ENCODE assay signal across 8 cellular contexts in the genomic region with DNA sequence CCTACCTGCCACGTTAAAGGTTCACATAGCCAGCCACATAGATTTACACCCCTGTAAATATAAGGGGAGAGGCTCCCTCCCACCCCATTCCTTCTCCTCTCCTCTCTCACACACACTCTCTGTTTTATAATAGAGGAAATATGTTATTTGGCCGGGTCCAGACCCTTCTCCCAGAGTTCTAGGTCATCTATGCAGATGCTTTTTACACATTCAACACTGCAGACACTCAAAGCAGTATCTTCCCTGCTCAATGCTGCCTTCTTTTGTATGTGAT. TPM values are rescaled to one million over a fixed set of nuclear protein-coding genes. Genes with fewer than 3 reads are reported as not detected.
DNase-seq lines count a peak whose midpoint lies in the region; ATAC-seq and TF ChIP-seq lines count a peak whose summit lies in the region.

No MANE protein-coding gene starts in this region.

- H3K36me3 ChIP-seq in adrenal gland (replicated peaks in 1 of 2) (no peaks in the 10 kb centered on the region), right lobe of liver (no peaks in the 10 kb centered on the region), upper lobe of right lung (no peaks in the 10 kb centered on the region)

- TF ChIP-seq CTCF in adrenal gland (IDR thresholded peaks at IDR 0.05), result no peak
- TF ChIP-seq CTCF in right lobe of liver (IDR thresholded peaks at IDR 0.05), result no peak
- no peak for TF ChIP-seq CTCF in upper lobe of right lung (IDR thresholded peaks at IDR 0.05)

- H3K27me3 Mint-ChIP-seq in activated naive CD4-positive, alpha-beta T cell treated with anti-CD3 and anti-CD28 coated beads, Interleukin-2, amount 10 ng/mL, durations not matched to agents 7 days and 5 days, result no peaks in the 10 kb centered on the region

- H3K9me3 ChIP-seq in adrenal gland (replicated peaks in 1 of 3) (no peaks in the 10 kb centered on the region), right lobe of liver (no peaks in the 10 kb centered on the region), upper lobe of right lung (no peaks in the 10 kb centered on the region)

- intact Hi-C loops in adrenal gland (cut with DNase I) (loop anchor here (10.0 kb wide), 1 partner anchor 110 kb away; a partner anchor contains a TSS), right lobe of liver (cut with DNase I) (no loop called here), upper lobe of right lung (cut with DNase I) (no loop called here)

- peaks cover 9 to 26% of the 10 kb centered on the region in 2 donors for H3K4me1 ChIP-seq in adrenal gland (replicated peaks in 1 of 2)
- H3K4me1 ChIP-seq in right lobe of liver, result peaks cover 0 to 9% (median 2%) of the 10 kb centered on the region in 4 donors
- peaks cover 13% of the 10 kb centered on the region for H3K4me1 ChIP-seq in upper lobe of right lung

- peak in 1 of 4 donors; percentile 2 for ATAC-seq in right lobe of liver
- ATAC-seq in upper lobe of right lung, result no peak
- no peak for ATAC-seq in HG03457 (IDR thresholded peaks at IDR 0.05; ENCODE audit: unreplicated experiment)
- ATAC-seq in HG02610 (IDR thresholded peaks at IDR 0.05; ENCODE audit: unreplicated experiment), result no peak

- CTCF ChIA-PET in activated naive CD4-positive, alpha-beta T cell treated with anti-CD3 and anti-CD28 coated beads, Interleukin-2, amount 10 ng/mL, durations not matched to agents 7 days and 5 days (lab: Charles Lee), result interaction anchor here (1.1 kb wide), 1 partner anchor 63 kb away, joined by 3 read pairs; no protein-coding TSS in a partner anchor

- peak overlapping the region in 2 of 4 donors; percentile 90 to 100 for H3K4me3 ChIP-seq in adrenal gland
- peak overlapping the region; percentile 83 to 87 (median 84) for H3K4me3 ChIP-seq in right lobe of liver
- peak overlapping the region; percentile 90 for H3K4me3 ChIP-seq in upper lobe of right lung

- peaks cover 41% of the 10 kb centered on the region for H3K4me1 Mint-ChIP-seq in activated naive CD4-positive, alpha-beta T cell treated with anti-CD3 and anti-CD28 coated beads, Interleukin-2, amount 10 ng/mL, durations not matched to agents 7 days and 5 days

- H3K36me3 Mint-ChIP-seq in activated naive CD4-positive, alpha-beta T cell treated with anti-CD3 and anti-CD28 coated beads, Interleukin-2, amount 10 ng/mL, durations not matched to agents 7 days and 5 days, result peaks cover 34% of the 10 kb centered on the region

- H3K27me3 ChIP-seq in adrenal gland (no peaks in the 10 kb centered on the region), right lobe of liver (no peaks in the 10 kb centered on the region), upper lobe of right lung (no peaks in the 10 kb centered on the region)

- H3K4me3 Mint-ChIP-seq in activated naive CD4-positive, alpha-beta T cell treated with anti-CD3 and anti-CD28 coated beads, Interleukin-2, amount 10 ng/mL, durations not matched to agents 7 days and 5 days, result peak overlapping the region; percentile 87

- peak overlapping the region; percentile 94 for H3K27ac Mint-ChIP-seq in activated naive CD4-positive, alpha-beta T cell treated with anti-CD3 and anti-CD28 coated beads, Interleukin-2, amount 10 ng/mL, durations not matched to agents 7 days and 5 days

- H3K27ac ChIP-seq in adrenal gland, result peak overlapping the region; percentile 42 to 100 (median 98)
- H3K27ac ChIP-seq in right lobe of liver, result peak overlapping the region; percentile 93 to 96 (median 94)
- peak overlapping the region; percentile 90 for H3K27ac ChIP-seq in upper lobe of right lung

- WGBS in adrenal gland, 4 donors, result 5 to 22% (median 13%) methylated on average over 2 of the region's 2 CpGs
- 6% methylated on average over 2 of the region's 2 CpGs for WGBS in right lobe of liver (ENCODE audit: insufficient coverage, low coverage, low lambda C conversion rate, missing lambda C conversion rate)

- TF ChIP-seq POLR2A in adrenal gland (IDR thresholded peaks at IDR 0.05), result no peak
- no peak for TF ChIP-seq POLR2A in right lobe of liver (IDR thresholded peaks at IDR 0.05)

- H3K9me3 Mint-ChIP-seq in activated naive CD4-positive, alpha-beta T cell treated with anti-CD3 and anti-CD28 coated beads, Interleukin-2, amount 10 ng/mL, durations not matched to agents 7 days and 5 days, result no peaks in the 10 kb centered on the region

- DNase-seq in activated naive CD4-positive, alpha-beta T cell treated with anti-CD3 and anti-CD28 coated beads, Interleukin-2, amount 10 ng/mL, durations not matched to agents 7 days and 5 days, result no peak
- DNase-seq in activated naive CD4-positive, alpha-beta T cell treated with anti-CD3 and anti-CD28 coated beads, Interleukin-2, amount 50 U/mL, for 16 hours, result no peak
- DNase-seq in adrenal gland, result no peak
- no peak for DNase-seq in right lobe of liver
- DNase-seq in upper lobe of right lung, result no peak
- no peak for DNase-seq in H4 (ENCODE audit: low spot score)

RNA-seq across cellular contexts. Expression of a gene that starts 0.7 kb away (rescaled TPM):
- total RNA-seq in adrenal gland, result 10 to 100 TPM; 56.7 to 87.5 (median 61.3) TPM
- 10 to 100 TPM; 15.7 to 67.1 (median 25.9) TPM for polyA plus RNA-seq in adrenal gland
- 10 to 100 TPM; 17.8 to 49.2 (median 27.1) TPM for total RNA-seq in right lobe of liver
- 64.9 TPM for total RNA-seq in upper lobe of right lung
- total RNA-seq in H4 (2014; rRNA removed; shearing (Covaris generic)), result 123 and 141 TPM in 2 replicates

Comparison
In these comparisons a context has a peak if more than half of its experiments do, and no peak if none do; other contexts are left out.
1. intact Hi-C loops: an anchor here in adrenal gland (10.0 kb wide); none called in right lobe of liver and upper lobe of right lung.